Comparison of ENCODE assay signal across 7 cellular contexts in genomic region chr19:46537136-46538097, GRCh38. TPM values are rescaled to one million over a fixed set of nuclear protein-coding genes. Genes with fewer than 3 reads are reported as not detected.
DNase-seq lines count a peak whose midpoint lies in the region; ATAC-seq and TF ChIP-seq lines count a peak whose summit lies in the region.

No MANE protein-coding gene starts in this region.

- H3K9me3 Mint-ChIP-seq in activated T-helper 17 cell treated with anti-CD3 and anti-CD28 coated beads, Interleukin-2, amount 50 U/mL, for 72 hours, result no peaks in the 10 kb centered on the region

- TF ChIP-seq CTCF in GM13976 (IDR thresholded peaks at IDR 0.05; ENCODE audit: borderline replicate concordance, control extremely low read depth, extremely low read depth, insufficient read depth, missing control alignments), result peak; percentile 73

- H3K27ac Mint-ChIP-seq in activated T-helper 17 cell treated with anti-CD3 and anti-CD28 coated beads, Interleukin-2, amount 50 U/mL, for 72 hours, result no peak overlapping the region

- H3K4me3 Mint-ChIP-seq in activated T-helper 17 cell treated with anti-CD3 and anti-CD28 coated beads, Interleukin-2, amount 50 U/mL, for 72 hours, result peak overlapping the region; percentile 6

- DNase-seq in GM13976 (ENCODE audit: low spot score) (peak; percentile 60), germinal center (ENCODE audit: low spot score) (peak; percentile 45), sciatic nerve (ENCODE audit: low spot score) (peak; percentile 68)

- no peaks in the 10 kb centered on the region for H3K36me3 Mint-ChIP-seq in activated T-helper 17 cell treated with anti-CD3 and anti-CD28 coated beads, Interleukin-2, amount 50 U/mL, for 72 hours (ENCODE audit: low read depth)

- peak; percentile 77 for ATAC-seq in activated T-helper 17 cell treated with anti-CD3 and anti-CD28 coated beads, Interleukin-2, amount 50 U/mL, for 72 hours (replicated peaks)
- ATAC-seq in sciatic nerve (peak; percentile 61), HG03342 (IDR thresholded peaks at IDR 0.05; ENCODE audit: unreplicated experiment) (no peak), GM21367 (IDR thresholded peaks at IDR 0.05; ENCODE audit: unreplicated experiment) (no peak)

- intact Hi-C loops in sciatic nerve (cut with DNase I), result no loop called here

- in situ Hi-C loops in GM13976 (cut with MboI; ENCODE audit: low sequenced_read_pairs, unreplicated experiment), result loop anchor here (10.0 kb wide), 1 partner anchor 127 kb away; the partner anchor contains the start of gene DACT3

- no peaks in the 10 kb centered on the region for H3K27me3 Mint-ChIP-seq in activated T-helper 17 cell treated with anti-CD3 and anti-CD28 coated beads, Interleukin-2, amount 50 U/mL, for 72 hours

- peaks cover 4% of the 10 kb centered on the region for H3K4me1 Mint-ChIP-seq in activated T-helper 17 cell treated with anti-CD3 and anti-CD28 coated beads, Interleukin-2, amount 50 U/mL, for 72 hours

TF ChIP-seq in PFSK-1, 5 proteins besides CTCF, POLR2A, EP300 and RAD21:
- TF ChIP-seq FOXP2 (optimal IDR thresholded peaks at IDR 0.05; ENCODE audit: borderline replicate concordance, extremely low read depth, extremely low read length, insufficient read depth), result peak; percentile 65
- TF ChIP-seq SIN3A (IDR thresholded peaks at IDR 0.05; ENCODE audit: borderline replicate concordance, insufficient read depth, low read length), result no peak
- TF ChIP-seq TAF1 (IDR thresholded peaks at IDR 0.05; ENCODE audit: borderline replicate concordance, insufficient read depth, low read length), result peak; percentile 19; the same call in 1 of the 2 replicates

RNA-seq across cellular contexts. Expression of gene PNMA8B, which starts 41.8 kb away (rescaled TPM):
- polyA plus RNA-seq in PFSK-1 (2012; ENCODE audit: insufficient read length, low read depth), result not detected
- under 1 TPM in 1 of 2 donors, not detected in 1; 0.08 TPM for total RNA-seq in activated T-helper 17 cell treated with anti-CD3 and anti-CD28 coated beads, Interleukin-2, amount 50 U/mL, for 72 hours
- 3.6 TPM for total RNA-seq in sciatic nerve

Comparison
In these comparisons a context has a peak if more than half of its experiments do, and no peak if none do; other contexts are left out.
1. ATAC-seq: peak in activated T-helper 17 cell treated with anti-CD3 and anti-CD28 coated beads, Interleukin-2, amount 50 U/mL, for 72 hours (single experiment) and sciatic nerve (single experiment); none in HG03342 (single experiment) and GM21367 (single experiment).
2. Peak in every context shown above with its lines, with median percentiles within 50 percentile points of each other: DNase-seq.